In genomic region chr3:127780536-127781400, GRCh38 we compare ENCODE assay signal across 1 cellular context.
TF ChIP-seq lines count a peak whose summit lies in the region.

No MANE protein-coding gene starts in this region.

TF ChIP-seq in SK-N-SH, 30 proteins besides CTCF, POLR2A, EP300 and RAD21 (continued from another document):
- TF ChIP-seq EZH2phosphoT487 (IDR thresholded peaks at IDR 0.05; ENCODE audit: borderline replicate concordance, low read depth) (no peak), GATA2 (CRISPR knock-in tag; IDR thresholded peaks at IDR 0.05) (peak; percentile 94), FOXJ3 (CRISPR knock-in tag; IDR thresholded peaks at IDR 0.05) (peak; percentile 57; the same call in 1 of the 2 replicates), CHD2 (IDR thresholded peaks at IDR 0.05; ENCODE audit: low read length, partially characterized antibody) (peak; percentile 70), TEAD4 (IDR thresholded peaks at IDR 0.05; ENCODE audit: borderline replicate concordance, insufficient read depth) (no peak), MXI1 (IDR thresholded peaks at IDR 0.05; ENCODE audit: low read depth, low read length) (0 out of 2 replicates have a peak, but pooled peaks have one; percentile 38)
